10 cellular contexts compared by ENCODE assay signal in the genomic region with DNA sequence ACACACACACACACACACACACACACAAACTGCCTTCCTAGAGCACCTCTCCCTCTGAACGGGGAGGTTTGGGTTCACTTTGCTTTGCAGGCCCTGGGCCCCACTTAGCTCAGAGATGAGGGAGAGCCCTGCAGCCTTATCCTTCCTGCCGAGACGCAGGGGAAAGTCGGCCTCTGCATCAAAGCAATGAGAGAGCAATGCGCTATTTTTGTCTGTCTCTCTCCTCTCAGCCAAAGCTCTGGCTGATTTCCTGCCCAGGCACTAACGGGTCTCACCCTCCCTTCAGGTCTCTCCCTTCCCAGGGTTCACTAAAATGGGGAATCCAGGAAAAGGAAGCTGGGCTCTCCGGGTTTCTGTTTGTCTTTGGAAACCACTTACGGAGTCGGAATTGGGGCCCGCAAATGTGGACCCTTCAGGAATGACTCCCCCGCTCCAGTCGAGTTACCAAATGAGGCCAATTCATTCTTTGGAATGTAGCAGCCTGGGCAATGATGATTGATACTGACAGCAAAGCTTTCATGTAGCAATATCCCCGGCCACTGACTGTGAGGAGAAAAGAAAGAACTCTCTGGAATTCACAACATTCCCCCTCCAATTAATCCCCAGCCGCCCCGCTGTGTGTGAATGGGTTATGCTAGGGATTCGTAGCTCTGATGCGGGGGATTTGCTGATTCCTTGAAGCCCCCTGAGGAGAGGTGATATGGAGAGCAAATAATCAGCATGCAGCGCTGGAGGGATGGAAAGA.
DNase-seq lines count a peak whose midpoint lies in the region; ATAC-seq lines count a peak whose summit lies in the region.
"Had no signal": no experiment of that assay in that cellular context is flagged by ENCODE, and none has a peak within 500 bp of the region (broad histone marks: within the 10 kb centered on the region; RNA-seq: fewer than 3 reads in every experiment).

No MANE protein-coding gene starts in this region.

- no peak overlapping the region for H3K27ac Mint-ChIP-seq in activated CD8-positive, alpha-beta memory T cell treated with anti-CD3 and anti-CD28 coated beads, Interleukin-2, amount 10 ng/mL, durations not matched to agents 7 days and 5 days

- H3K9ac ChIP-seq in BLaER1, result no peak overlapping the region
- H3K9ac ChIP-seq in adipocyte (ENCODE audit: low read length), result no peak overlapping the region

- CTCF ChIA-PET in activated CD8-positive, alpha-beta memory T cell treated with anti-CD3 and anti-CD28 coated beads, Interleukin-2, amount 10 ng/mL, durations not matched to agents 7 days and 5 days (lab: Charles Lee), result no interaction called here

- H3K9me3 ChIP-seq in BLaER1 (no peaks in the 10 kb centered on the region), adipocyte (ENCODE audit: control insufficient read depth, low read length) (no peaks in the 10 kb centered on the region), neuron (ENCODE audit: low read length) (no peaks in the 10 kb centered on the region)

- H3K36me3 ChIP-seq in BLaER1 (no peaks in the 10 kb centered on the region), adipocyte (ENCODE audit: control insufficient read depth, insufficient read depth, low read length, severe bottlenecking) (no peaks in the 10 kb centered on the region), neuron (ENCODE audit: insufficient read depth, low read length) (no peaks in the 10 kb centered on the region)

- H3K4me1 Mint-ChIP-seq in activated CD8-positive, alpha-beta memory T cell treated with anti-CD3 and anti-CD28 coated beads, Interleukin-2, amount 10 ng/mL, durations not matched to agents 7 days and 5 days, result no peaks in the 10 kb centered on the region

- intact Hi-C loops in head of caudate nucleus (cut with DNase I), result loop anchor here (10.0 kb wide), 1 partner anchor 59 kb away; a partner anchor contains a TSS

- ATAC-seq in activated CD8-positive, alpha-beta memory T cell treated with anti-CD3 and anti-CD28 coated beads, Interleukin-2, amount 10 ng/mL, durations not matched to agents 7 days and 5 days, result no peak

- peak overlapping the region; percentile 37 for H3K4me2 ChIP-seq in BLaER1

- H3K9me3 Mint-ChIP-seq in activated CD8-positive, alpha-beta memory T cell treated with anti-CD3 and anti-CD28 coated beads, Interleukin-2, amount 10 ng/mL, durations not matched to agents 7 days and 5 days (ENCODE audit: low read depth), result peaks cover 2% of the 10 kb centered on the region

- H3K27me3 Mint-ChIP-seq in activated CD8-positive, alpha-beta memory T cell treated with anti-CD3 and anti-CD28 coated beads, Interleukin-2, amount 10 ng/mL, durations not matched to agents 7 days and 5 days, result no peaks in the 10 kb centered on the region

- H3K27ac ChIP-seq in BLaER1, result no peak overlapping the region
- no peak overlapping the region for H3K27ac ChIP-seq in substantia nigra (ENCODE audit: low read depth, low read length, poor library complexity, severe bottlenecking)

- H2AFZ ChIP-seq in neuron (ENCODE audit: low read depth, low read length), result peak overlapping the region; percentile 74

- H3K4me3 Mint-ChIP-seq in activated CD8-positive, alpha-beta memory T cell treated with anti-CD3 and anti-CD28 coated beads, Interleukin-2, amount 10 ng/mL, durations not matched to agents 7 days and 5 days, result no peak overlapping the region

- H3K27me3 ChIP-seq in BLaER1, result no peaks in the 10 kb centered on the region
- no peaks in the 10 kb centered on the region for H3K27me3 ChIP-seq in adipocyte (replicated peaks; ENCODE audit: control insufficient read depth, insufficient read depth, low read length)
- H3K27me3 ChIP-seq in neuron (ENCODE audit: insufficient read depth, low read length), result no peaks in the 10 kb centered on the region

- H4K20me1 ChIP-seq in BLaER1, result no peaks in the 10 kb centered on the region

- H3K4me3 ChIP-seq in BLaER1 (no peak overlapping the region), adipocyte (ENCODE audit: low read length) (no peak overlapping the region), neuron (ENCODE audit: low read length) (peak overlapping the region; percentile 50)

- H3K36me3 Mint-ChIP-seq in activated CD8-positive, alpha-beta memory T cell treated with anti-CD3 and anti-CD28 coated beads, Interleukin-2, amount 10 ng/mL, durations not matched to agents 7 days and 5 days, result no peaks in the 10 kb centered on the region

- peak; percentile 89 for DNase-seq in adipocyte (ENCODE audit: low read depth)
- peak in 22 of 42 donors; percentile 5 to 55 (median 18) for DNase-seq in head of caudate nucleus
- no peak for DNase-seq in NCI-H1694 treated with DMSO at 0.1 percent for 48 hours (lab: John Stamatoyannopoulos, UW)
- no peak for DNase-seq in activated CD8-positive, alpha-beta memory T cell treated with anti-CD3 and anti-CD28 coated beads, Interleukin-2, amount 10 ng/mL, durations not matched to agents 7 days and 5 days
- DNase-seq in substantia nigra (lab: John Stamatoyannopoulos, UW), result no peak
- DNase-seq in ureter (ENCODE audit: low spot score), result no peak
- DNase-seq: effector memory CD4-positive, alpha-beta T cell; NCI-H2029 had no signal

- H3K4me1 ChIP-seq in BLaER1, result peaks cover 7% of the 10 kb centered on the region; the same call in 1 of the 2 replicates
- H3K4me1 ChIP-seq in adipocyte (ENCODE audit: control insufficient read depth, insufficient read depth, low read length), result peaks cover 19% of the 10 kb centered on the region
- peaks cover 47% of the 10 kb centered on the region for H3K4me1 ChIP-seq in neuron (ENCODE audit: insufficient read depth, low read length)

Comparison
In these comparisons a context has a peak if more than half of its experiments do, and no peak if none do; other contexts are left out.
1. DNase-seq: peak in adipocyte (single experiment) and head of caudate nucleus (22 of 42); none in NCI-H1694 treated with DMSO at 0.1 percent for 48 hours (single experiment), activated CD8-positive, alpha-beta memory T cell treated with anti-CD3 and anti-CD28 coated beads, Interleukin-2, amount 10 ng/mL, durations not matched to agents 7 days and 5 days (single experiment), substantia nigra (0 of 49) and ureter (single experiment).